ENCODE assay signal across 8 cellular contexts in the genomic region with DNA sequence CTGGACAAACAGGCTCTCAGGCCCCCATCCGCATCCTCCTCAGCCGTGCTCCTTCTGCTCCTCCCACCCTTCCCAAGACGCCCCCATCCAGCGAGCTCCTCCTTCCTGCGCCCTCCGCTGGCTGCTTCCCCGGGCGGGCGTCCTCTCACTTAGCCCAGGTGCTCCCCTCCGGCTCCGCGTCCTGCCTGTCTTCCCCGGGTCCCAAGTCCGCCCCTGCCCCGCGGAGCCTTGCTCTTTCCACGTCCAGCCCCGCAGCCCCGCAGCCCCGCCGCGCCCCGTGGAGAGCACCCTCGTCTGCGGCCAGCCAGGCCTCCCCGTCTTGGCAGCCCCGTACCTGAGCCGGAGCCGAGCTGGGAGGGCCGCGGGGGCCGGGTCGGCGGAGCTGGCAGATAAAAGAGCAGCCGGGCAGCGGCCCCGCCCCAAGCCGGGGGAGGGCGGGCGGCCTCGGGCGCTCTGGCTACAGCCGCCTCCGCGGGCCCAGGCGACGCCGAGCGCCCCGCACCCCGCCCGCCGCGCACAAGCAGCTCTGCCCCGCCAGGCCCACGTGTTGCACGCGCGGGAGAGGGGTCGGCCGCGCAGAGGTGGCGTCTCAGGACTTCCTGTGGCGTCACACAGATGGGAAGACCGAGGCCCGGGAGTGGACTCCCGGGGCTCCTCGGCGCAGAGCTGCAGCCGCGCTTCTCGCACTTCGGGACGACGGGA. TPM values are rescaled to one million over a fixed set of nuclear protein-coding genes. Genes with fewer than 3 reads are reported as not detected.
DNase-seq lines count a peak whose midpoint lies in the region; ATAC-seq, FAIRE-seq and TF ChIP-seq lines count a peak whose summit lies in the region.

A gene with protein sequence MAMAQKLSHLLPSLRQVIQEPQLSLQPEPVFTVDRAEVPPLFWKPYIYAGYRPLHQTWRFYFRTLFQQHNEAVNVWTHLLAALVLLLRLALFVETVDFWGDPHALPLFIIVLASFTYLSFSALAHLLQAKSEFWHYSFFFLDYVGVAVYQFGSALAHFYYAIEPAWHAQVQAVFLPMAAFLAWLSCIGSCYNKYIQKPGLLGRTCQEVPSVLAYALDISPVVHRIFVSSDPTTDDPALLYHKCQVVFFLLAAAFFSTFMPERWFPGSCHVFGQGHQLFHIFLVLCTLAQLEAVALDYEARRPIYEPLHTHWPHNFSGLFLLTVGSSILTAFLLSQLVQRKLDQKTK (minus strand): TSS at position 555 of the 702 bp plus-strand sequence. CDS start 11,869 bp downstream, outside the sequence.

- no peaks in the 10 kb centered on the region for H3K9me3 Mint-ChIP-seq in IgD-negative memory B cell

- H3K36me3 ChIP-seq in left ventricle myocardium inferior (no peaks in the 10 kb centered on the region), upper lobe of right lung (no peaks in the 10 kb centered on the region)

- peak within 1 kb of the TSS; percentile 98 for H3K4me2 ChIP-seq in A549

- H3K9me3 ChIP-seq in A549 (no peaks in the 10 kb centered on the region), left ventricle myocardium inferior (replicated peaks) (no peaks in the 10 kb centered on the region), upper lobe of right lung (no peaks in the 10 kb centered on the region)

- H3K4me3 Mint-ChIP-seq in IgD-negative memory B cell, result peak within 1 kb of the TSS; percentile 84 to 96 (median 88)

- H3K27me3 Mint-ChIP-seq in IgD-negative memory B cell, result no peaks in the 10 kb centered on the region

- peak; percentile 72 to 80 for ATAC-seq in A549
- ATAC-seq in GM18909 (IDR thresholded peaks at IDR 0.05; ENCODE audit: poor library complexity, unreplicated experiment), result peak; percentile 63
- peak; percentile 91 for ATAC-seq in upper lobe of right lung

- DNase-seq in A549 (ENCODE audit: low read depth in 1 of 2, low spot score in 1 of 2), result peak; percentile 15 to 37
- peak; percentile 32 to 60 (median 43) for DNase-seq in T-helper 1 cell
- peak; percentile 60 for DNase-seq in amniotic epithelial cell (ENCODE audit: low read depth)
- DNase-seq in left ventricle myocardium inferior, result peak; percentile 74
- peak; percentile 61 for DNase-seq in pons (ENCODE audit: low spot score)
- peak; percentile 90 for DNase-seq in upper lobe of right lung

- H3K27ac Mint-ChIP-seq in IgD-negative memory B cell, result peak within 1 kb of the TSS in 1 of 3 donors; percentile 60

- 26% methylated on average over 13 of the region's 75 CpGs for WGBS in A549 (ENCODE audit: missing lambda C conversion rate)

- H3K4me1 Mint-ChIP-seq in IgD-negative memory B cell, result peaks cover 9 to 27% (median 12%) of the 10 kb centered on the region in 3 donors

- no peak for TF ChIP-seq CTCF in A549 (IDR thresholded peaks at IDR 0.05)
- peak; percentile 9 for TF ChIP-seq CTCF in left ventricle myocardium inferior (IDR thresholded peaks at IDR 0.05; ENCODE audit: borderline replicate concordance)
- no peak for TF ChIP-seq CTCF in upper lobe of right lung (IDR thresholded peaks at IDR 0.05)

- H3K36me3 Mint-ChIP-seq in IgD-negative memory B cell, result no peaks in the 10 kb centered on the region

- intact Hi-C loops in left ventricle myocardium inferior (cut with micrococcal nuclease) (no loop called here), upper lobe of right lung (cut with DNase I) (no loop called here)

- H3K27ac ChIP-seq in A549, result peak within 1 kb of the TSS; percentile 89 to 98
- H3K27ac ChIP-seq in left ventricle myocardium inferior (replicated peaks), result peak within 1 kb of the TSS; percentile 69
- peak within 1 kb of the TSS; percentile 83 for H3K27ac ChIP-seq in upper lobe of right lung

- peaks cover 41% of the 10 kb centered on the region for H3K4me1 ChIP-seq in A549
- H3K4me1 ChIP-seq in left ventricle myocardium inferior, result peaks cover 38% of the 10 kb centered on the region
- peaks cover 28% of the 10 kb centered on the region for H3K4me1 ChIP-seq in upper lobe of right lung

- TF ChIP-seq POLR2A in A549 (IDR thresholded peaks at IDR 0.05; ENCODE audit: low read length), result peak; percentile 23; the same call in 1 of the 2 replicates

- POLR2A ChIA-PET in A549 (lab: Yijun Ruan, JAX), result interaction anchor here (0.8 to 1.3 kb wide), 3 partner anchors 17 to 38 kb away, joined by 3 to 6 read pairs (median 3); no protein-coding TSS in a partner anchor

- peak within 1 kb of the TSS; percentile 58 for H3K4me3 ChIP-seq in A549
- peak within 1 kb of the TSS; percentile 74 for H3K4me3 ChIP-seq in left ventricle myocardium inferior
- peak within 1 kb of the TSS; percentile 69 for H3K4me3 ChIP-seq in upper lobe of right lung

- no peak for TF ChIP-seq RAD21 in A549 (conservative IDR thresholded peaks at IDR 0.05 in 1 of 2, IDR thresholded peaks at IDR 0.05 in 1 of 2)

- CTCF ChIA-PET in A549 (lab: Yijun Ruan, JAX), result interaction anchor here (0.6 to 2.1 kb wide), 9 partner anchors 11 to 773 kb away, joined by 3 to 6 read pairs (median 3); no protein-coding TSS in a partner anchor

- no peak for FAIRE-seq in A549 (lab: Jason Lieb, UNC)

- no peaks in the 10 kb centered on the region for H3K27me3 ChIP-seq in left ventricle myocardium inferior (ENCODE audit: low read depth)
- H3K27me3 ChIP-seq in upper lobe of right lung, result no peaks in the 10 kb centered on the region

- no peak for TF ChIP-seq EP300 in A549 (IDR thresholded peaks at IDR 0.05)

TF ChIP-seq in A549, 52 proteins besides CTCF, POLR2A, EP300 and RAD21:
- no peak for TF ChIP-seq ESRRA (IDR thresholded peaks at IDR 0.05; ENCODE audit: borderline replicate concordance, low read length)
- TF ChIP-seq SREBF2 (IDR thresholded peaks at IDR 0.05), result no peak
- TF ChIP-seq, protein P1, sequence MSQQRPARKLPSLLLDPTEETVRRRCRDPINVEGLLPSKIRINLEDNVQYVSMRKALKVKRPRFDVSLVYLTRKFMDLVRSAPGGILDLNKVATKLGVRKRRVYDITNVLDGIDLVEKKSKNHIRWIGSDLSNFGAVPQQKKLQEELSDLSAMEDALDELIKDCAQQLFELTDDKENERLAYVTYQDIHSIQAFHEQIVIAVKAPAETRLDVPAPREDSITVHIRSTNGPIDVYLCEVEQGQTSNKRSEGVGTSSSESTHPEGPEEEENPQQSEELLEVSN (IDR thresholded peaks at IDR 0.05; ENCODE audit: borderline replicate concordance, low read depth), result peak; percentile 89
- TF ChIP-seq JUN (IDR thresholded peaks at IDR 0.05), result 0 out of 5 replicates have a peak, but pooled peaks of 1 of the 2 experiments have one; percentile 16
- peak; percentile 58; the same call in 1 of the 2 replicates for TF ChIP-seq HOXB5 (CRISPR knock-in tag; IDR thresholded peaks at IDR 0.05)
- TF ChIP-seq EHMT2 (IDR thresholded peaks at IDR 0.05; ENCODE audit: low read depth), result no peak
- TF ChIP-seq HOXA7 (CRISPR knock-in tag; IDR thresholded peaks at IDR 0.05), result no peak
- no peak for TF ChIP-seq KDM5A (IDR thresholded peaks at IDR 0.05)
- TF ChIP-seq, protein P2, sequence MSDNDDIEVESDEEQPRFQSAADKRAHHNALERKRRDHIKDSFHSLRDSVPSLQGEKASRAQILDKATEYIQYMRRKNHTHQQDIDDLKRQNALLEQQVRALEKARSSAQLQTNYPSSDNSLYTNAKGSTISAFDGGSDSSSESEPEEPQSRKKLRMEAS (IDR thresholded peaks at IDR 0.05), result peak; percentile 86
- TF ChIP-seq GATA3 (IDR thresholded peaks at IDR 0.05; ENCODE audit: borderline replicate concordance), result no peak
- no peak for TF ChIP-seq MAZ (IDR thresholded peaks at IDR 0.05; ENCODE audit: borderline replicate concordance, low read depth, low read length)
- TF ChIP-seq CBX2 (IDR thresholded peaks at IDR 0.05; ENCODE audit: borderline replicate concordance, low read depth), result no peak
- TF ChIP-seq POLR2AphosphoS2 (conservative IDR thresholded peaks at IDR 0.05; ENCODE audit: low read length), result no peak

RNA-seq across cellular contexts. Expression of the gene that starts here (rescaled TPM):
- polyA plus RNA-seq in A549 (2011; rRNA removed) (2.3 and 3.4 TPM in 2 replicates), A549 (2017; fragmentation: RNase III; extraction: RNeasy Plus Mini Kit Qiagen cat#74134 plus additional on column Dnase treatment) (5.9 to 6.4 TPM (median 6.0 TPM) in 3 replicates), IgD-negative memory B cell (0.73 TPM)
- polyA plus RNA-seq in A549 (2012; cell fraction: cytosol; rRNA removed), result 2.6 and 4.0 TPM in 2 replicates
- 6.9 and 7.4 TPM in 2 replicates for polyA plus RNA-seq in A549 (2012; cell fraction: nucleus; rRNA removed)
- 8.5 and 10.1 TPM in 2 replicates for polyA minus RNA-seq in A549 (2011; rRNA and poly(A)+ RNA removed)
- total RNA-seq in left ventricle myocardium inferior (1.9 TPM), upper lobe of right lung (10.8 TPM)

Comparison
In these comparisons a context has a peak if more than half of its experiments do, and no peak if none do; other contexts are left out.
1. Peak in every context shown above with its lines: DNase-seq, ATAC-seq, H3K4me3 ChIP-seq and H3K27ac ChIP-seq.
2. DNase-seq: peak in every context shown above with its lines; median percentile 90 in upper lobe of right lung; 74 in left ventricle myocardium inferior; 61 in pons; 60 in amniotic epithelial cell; 43 in T-helper 1 cell; 26 in A549.